In the genomic region with DNA sequence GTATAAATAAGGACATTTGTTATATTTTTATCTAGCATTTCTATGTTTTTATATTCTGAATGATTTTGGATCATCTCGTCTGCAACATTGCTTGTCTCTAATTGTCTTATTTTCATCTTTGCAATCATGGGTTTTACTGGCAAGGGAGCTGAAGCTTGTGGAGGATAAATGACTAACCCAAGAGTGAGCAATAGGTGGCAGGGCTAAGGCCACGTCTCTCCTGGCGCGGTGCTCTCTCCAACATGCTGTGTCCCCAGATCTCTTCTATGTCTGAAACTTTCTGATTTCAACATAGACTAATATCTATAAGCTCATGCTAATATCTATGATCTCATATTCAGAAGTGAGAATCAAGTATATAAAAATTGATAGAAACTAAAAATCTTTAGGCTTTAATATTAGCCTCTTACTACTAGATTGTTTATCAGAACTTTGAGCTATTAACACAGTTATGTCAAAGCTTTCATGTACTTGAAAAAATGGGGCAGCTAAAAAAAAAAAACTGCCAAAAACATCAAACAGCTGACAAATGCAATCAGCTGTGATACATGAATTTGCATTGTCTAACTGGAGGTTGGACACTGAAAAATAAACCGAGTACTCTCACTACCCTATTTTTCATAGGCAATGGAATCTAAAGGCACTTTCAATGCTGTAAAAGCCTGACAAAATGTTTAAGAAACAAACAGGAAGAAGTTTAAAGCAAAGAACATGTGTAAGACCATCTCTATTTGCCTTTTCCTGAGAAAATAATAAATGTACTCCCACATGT, we compare ENCODE assay signal across 12 cellular contexts.
DNase-seq lines count a peak whose midpoint lies in the region; ATAC-seq lines count a peak whose summit lies in the region.
"Had no signal": no experiment of that assay in that cellular context is flagged by ENCODE, and none has a peak within 500 bp of the region (broad histone marks: within the 10 kb centered on the region; RNA-seq: fewer than 3 reads in every experiment).

No MANE protein-coding gene starts in this region.

- no peaks in the 10 kb centered on the region for H3K9me3 Mint-ChIP-seq in activated naive CD8-positive, alpha-beta T cell treated with anti-CD3 and anti-CD28 coated beads, Interleukin-2, amount 50 U/mL, for 24 hours

- H3K4me3 Mint-ChIP-seq in activated naive CD8-positive, alpha-beta T cell treated with anti-CD3 and anti-CD28 coated beads, Interleukin-2, amount 50 U/mL, for 24 hours, result no peak overlapping the region

- ATAC-seq in GM18502 (IDR thresholded peaks at IDR 0.05; ENCODE audit: poor library complexity, unreplicated experiment), result peak; percentile 81
- ATAC-seq in GM21381 (IDR thresholded peaks at IDR 0.05; ENCODE audit: unreplicated experiment), result peak; percentile 80
- peak; percentile 71 for ATAC-seq in HG03108 (IDR thresholded peaks at IDR 0.05; ENCODE audit: unreplicated experiment)
- peak; percentile 66 for ATAC-seq in activated naive CD8-positive, alpha-beta T cell treated with anti-CD3 and anti-CD28 coated beads, Interleukin-2, amount 50 U/mL, for 24 hours
- ATAC-seq: K562 had no signal

- no peaks in the 10 kb centered on the region for H3K36me3 Mint-ChIP-seq in activated naive CD8-positive, alpha-beta T cell treated with anti-CD3 and anti-CD28 coated beads, Interleukin-2, amount 50 U/mL, for 24 hours (ENCODE audit: low read depth)

- no peaks in the 10 kb centered on the region for H3K27me3 Mint-ChIP-seq in activated naive CD8-positive, alpha-beta T cell treated with anti-CD3 and anti-CD28 coated beads, Interleukin-2, amount 50 U/mL, for 24 hours

- peak overlapping the region; percentile 51 for H3K27ac Mint-ChIP-seq in activated naive CD8-positive, alpha-beta T cell treated with anti-CD3 and anti-CD28 coated beads, Interleukin-2, amount 50 U/mL, for 24 hours

- peaks cover 51% of the 10 kb centered on the region for H3K4me1 Mint-ChIP-seq in activated naive CD8-positive, alpha-beta T cell treated with anti-CD3 and anti-CD28 coated beads, Interleukin-2, amount 50 U/mL, for 24 hours

- no peak for DNase-seq in activated naive CD8-positive, alpha-beta T cell treated with anti-CD3 and anti-CD28 coated beads, Interleukin-2, amount 50 U/mL, for 24 hours
- DNase-seq in SIG-M5 treated with dmso at 0.1 percent for 504 hours (lab: John Stamatoyannopoulos, UW; ENCODE audit: unreplicated experiment), result no peak
- no peak for DNase-seq in NCI-H345 (lab: John Stamatoyannopoulos, UW)
- no peak for DNase-seq in hepatic stellate cell (ENCODE audit: low spot score)
- DNase-seq in GOT3 (lab: John Stamatoyannopoulos, UW), result no peak
- DNase-seq: dorsolateral prefrontal cortex, kidney, tibial artery had no signal
